In genomic region chr17:50373705-50374104, GRCh38 we compare ENCODE assay signal across 9 cellular contexts. TPM values are rescaled to one million over a fixed set of nuclear protein-coding genes. Genes with fewer than 3 reads are reported as not detected.
A peak's percentile ranks its signal among the peaks of the same experiment; 100 is the strongest.
DNase-seq lines count a peak whose midpoint lies in the region; ATAC-seq, FAIRE-seq and TF ChIP-seq lines count a peak whose summit lies in the region.
"Had no signal": no experiment of that assay in that cellular context is flagged by ENCODE, and none has a peak within 500 bp of the region (broad histone marks: within the 10 kb centered on the region; RNA-seq: fewer than 3 reads in every experiment).

No MANE protein-coding gene starts in this region.

- peak overlapping the region; percentile 85 for H3K4me2 ChIP-seq in Karpas-422 (ENCODE audit: low read depth, low read length, poor library complexity, severe bottlenecking)

- peak overlapping the region; percentile 98 for H3K27ac Mint-ChIP-seq in Calu3 (ENCODE audit: unreplicated experiment)
- H3K27ac Mint-ChIP-seq in naive thymus-derived CD4-positive, alpha-beta T cell = peak overlapping the region in 6 of 9 donors; percentile 38 to 100 (median 98)

- no peaks in the 10 kb centered on the region for H3K27me3 Mint-ChIP-seq in Calu3 (ENCODE audit: unreplicated experiment)
- H3K27me3 Mint-ChIP-seq in naive thymus-derived CD4-positive, alpha-beta T cell = no peaks in the 10 kb centered on the region

- H3K27ac ChIP-seq in Karpas-422 (ENCODE audit: low read length) (peak overlapping the region; percentile 60), brain microvascular endothelial cell (no peak overlapping the region), dorsolateral prefrontal cortex (no peak overlapping the region)
- H3K27ac ChIP-seq in naive thymus-derived CD4-positive, alpha-beta T cell (ENCODE audit: low read depth, low read length) = no peak overlapping the region

- CTCF ChIA-PET in Calu3 (lab: Charles Lee) = interaction anchor here (0.5 kb wide), 1 partner anchor 24 kb away, joined by 4 read pairs; no protein-coding TSS in a partner anchor
- CTCF ChIA-PET in naive thymus-derived CD4-positive, alpha-beta T cell (lab: Charles Lee) = interaction anchor here (0.5 to 2.0 kb wide), 3 partner anchors 12 to 585 kb away, joined by 3 to 12 read pairs (median 6); partner anchors contain the start of genes KAT7 and LRRC59

- H3K9me2 ChIP-seq in Karpas-422 (replicated peaks; ENCODE audit: insufficient read depth, low read length) = no peaks in the 10 kb centered on the region

- H3K27me3 ChIP-seq in Karpas-422 (ENCODE audit: low read length) (no peaks in the 10 kb centered on the region), brain microvascular endothelial cell (replicated peaks) (no peaks in the 10 kb centered on the region), dorsolateral prefrontal cortex (no peaks in the 10 kb centered on the region)
- no peaks in the 10 kb centered on the region for H3K27me3 ChIP-seq in naive thymus-derived CD4-positive, alpha-beta T cell (ENCODE audit: control insufficient read depth in 2 of 2, insufficient read depth in 2 of 2, low read length in 2 of 2)

- POLR2A ChIA-PET in naive thymus-derived CD4-positive, alpha-beta T cell (lab: Charles Lee) = interaction anchor here (0.7 to 2.5 kb wide), 9 partner anchors 8 to 28 kb away, joined by 3 to 15 read pairs (median 5); partner anchors contain the start of genes LRRC59 and XYLT2

- H2AFZ ChIP-seq in Karpas-422 (ENCODE audit: low read length) = no peak overlapping the region

- peaks cover 19% of the 10 kb centered on the region for H3K4me1 ChIP-seq in Karpas-422 (ENCODE audit: low read length)
- peaks cover 9 to 13% of the 10 kb centered on the region in 2 donors for H3K4me1 ChIP-seq in naive thymus-derived CD4-positive, alpha-beta T cell (ENCODE audit: control insufficient read depth in 2 of 2, insufficient read depth in 2 of 2, low read length in 2 of 2)

- H3K4me3 ChIP-seq in Karpas-422 (ENCODE audit: low read length) = peak overlapping the region; percentile 86
- H3K4me3 ChIP-seq in brain microvascular endothelial cell (ENCODE audit: low read depth, low read length) = peak overlapping the region; percentile 72
- H3K4me3 ChIP-seq in naive thymus-derived CD4-positive, alpha-beta T cell (ENCODE audit: low read length) = peak overlapping the region; percentile 99
- peak overlapping the region in 27 of 59 donors; percentile 72 to 99 (median 86) for H3K4me3 ChIP-seq in dorsolateral prefrontal cortex

- peaks cover 18% of the 10 kb centered on the region; the same call in 1 of the 2 replicates for H3K36me3 ChIP-seq in Karpas-422 (ENCODE audit: insufficient read depth, low read length)
- H3K36me3 ChIP-seq in brain microvascular endothelial cell (replicated peaks) = peaks cover 18% of the 10 kb centered on the region
- H3K36me3 ChIP-seq in naive thymus-derived CD4-positive, alpha-beta T cell (ENCODE audit: control insufficient read depth in 2 of 3, insufficient read depth in 3 of 3, low read length in 3 of 3) = peaks cover 0 to 23% (median 3%) of the 10 kb centered on the region in 3 experiments

- TF ChIP-seq CTCF in Calu3 (IDR thresholded peaks at IDR 0.05; ENCODE audit: unreplicated experiment) = no peak
- no peak for TF ChIP-seq CTCF in brain microvascular endothelial cell (IDR thresholded peaks at IDR 0.05; ENCODE audit: low read depth, low read length, missing control alignments)
- TF ChIP-seq CTCF in dorsolateral prefrontal cortex (IDR thresholded peaks at IDR 0.05 in 54 of 56, conservative IDR thresholded peaks at IDR 0.05 in 2 of 56; ENCODE audit: low read depth in 1 of 56, partially characterized antibody in 56 of 56) = no peak

- no peaks in the 10 kb centered on the region for H4K20me1 ChIP-seq in Karpas-422 (ENCODE audit: insufficient read depth, low read depth, low read length)

- H3K9ac ChIP-seq in Karpas-422 (ENCODE audit: low read length) = peak overlapping the region; percentile 85

- DNase-seq in Calu3 (no peak), Karpas-422 (no peak), brain microvascular endothelial cell (no peak), AG08395 (ENCODE audit: low spot score) (no peak), dorsolateral prefrontal cortex (no peak), RCC 7860 (ENCODE audit: low spot score) (no peak)
- DNase-seq in naive thymus-derived CD4-positive, alpha-beta T cell = no peak

- H3K9me3 ChIP-seq in Karpas-422 (ENCODE audit: low read length) = no peaks in the 10 kb centered on the region
- no peaks in the 10 kb centered on the region for H3K9me3 ChIP-seq in naive thymus-derived CD4-positive, alpha-beta T cell (ENCODE audit: control insufficient read depth in 2 of 3, low read length in 3 of 3)

- in situ Hi-C loops in brain microvascular endothelial cell (cut with HindIII; ENCODE audit: low pct_ligation_motif_present, low sequenced_read_pairs) = no loop called here

- no peaks in the 10 kb centered on the region for H3K9me3 Mint-ChIP-seq in Calu3 (ENCODE audit: low read depth, unreplicated experiment)
- peaks cover 0 to 4% (median 0%) of the 10 kb centered on the region in 11 donors for H3K9me3 Mint-ChIP-seq in naive thymus-derived CD4-positive, alpha-beta T cell

- no peak for FAIRE-seq in RCC 7860 (lab: Jason Lieb, UNC)
- FAIRE-seq: islet of Langerhans had no signal

- peaks cover 39% of the 10 kb centered on the region for H3K36me3 Mint-ChIP-seq in Calu3 (ENCODE audit: insufficient read depth, unreplicated experiment)
- peaks cover 0 to 17% (median 12%) of the 10 kb centered on the region in 5 donors for H3K36me3 Mint-ChIP-seq in naive thymus-derived CD4-positive, alpha-beta T cell

- H3K4me3 Mint-ChIP-seq in Calu3 (ENCODE audit: low read depth, unreplicated experiment) = peak overlapping the region; percentile 89
- H3K4me3 Mint-ChIP-seq in naive thymus-derived CD4-positive, alpha-beta T cell = peak overlapping the region in 9 of 10 donors; percentile 92 to 100 (median 98)

- peaks cover 36% of the 10 kb centered on the region for H3K79me2 ChIP-seq in Karpas-422 (ENCODE audit: low read length)

- H3K4me1 Mint-ChIP-seq in Calu3 (ENCODE audit: low read depth, unreplicated experiment) = peaks cover 16% of the 10 kb centered on the region
- peaks cover 18 to 41% (median 31%) of the 10 kb centered on the region in 7 donors for H3K4me1 Mint-ChIP-seq in naive thymus-derived CD4-positive, alpha-beta T cell

- intact Hi-C loops in Calu3 (cut with micrococcal nuclease; ENCODE audit: unreplicated experiment) = no loop called here
- intact Hi-C loops in naive thymus-derived CD4-positive, alpha-beta T cell (cut with micrococcal nuclease) = loop anchor here (1.0 to 5.0 kb wide), 5 partner anchors 24 to 334 kb away; partner anchors contain the start of genes LRRC59 (in 2 of the 2), ACSF2 (in 1 of the 2), ANKRD40 (in 1 of the 2) and RSAD1 (in 1 of the 2)
- intact Hi-C loops in dorsolateral prefrontal cortex (cut with DNase I) = no loop called here

- no peak for ATAC-seq in naive thymus-derived CD4-positive, alpha-beta T cell
- ATAC-seq in GM18870 (IDR thresholded peaks at IDR 0.05; ENCODE audit: unreplicated experiment) = no peak

- no TSS peak for BruUV-seq in Calu3 (replicated peaks; lab: Mats Ljungman, UMichigan)

RNA-seq across cellular contexts. Expression of gene EME1, which starts 0.7 kb away (rescaled TPM):
- total RNA-seq in Calu3 (2022) (32.6 and 33.5 TPM in 2 replicates), dorsolateral prefrontal cortex (1 to 10 TPM in 73 of 120 experiments, under 1 TPM in 36, not detected in 11; 0.19 to 4.9 (median 1.3) TPM)
- 10.6 and 18.8 TPM in 2 replicates for total RNA-seq in Karpas-422 (2014; rRNA removed; shearing (Covaris generic); ENCODE audit: low replicate concordance)
- 10 to 100 TPM in 1 of 5 experiments, 1 to 10 TPM in 3, under 1 TPM in 1; 0.61 to 17.5 (median 2.2) TPM for total RNA-seq in naive thymus-derived CD4-positive, alpha-beta T cell
- not detected for polyA plus RNA-seq in naive thymus-derived CD4-positive, alpha-beta T cell

RNA-seq across cellular contexts. Expression of gene MRPL27, which starts 0.7 kb away (rescaled TPM):
- total RNA-seq in Calu3 (2022) = 79.0 and 84.0 TPM in 2 replicates
- total RNA-seq in Karpas-422 (2014; rRNA removed; shearing (Covaris generic); ENCODE audit: low replicate concordance) = 22.3 and 48.6 TPM in 2 replicates
- 10 to 100 TPM; 29.5 to 64.7 (median 32.0) TPM for total RNA-seq in naive thymus-derived CD4-positive, alpha-beta T cell
- polyA plus RNA-seq in naive thymus-derived CD4-positive, alpha-beta T cell = 10 to 100 TPM; 47.0 to 51.3 TPM
- total RNA-seq in dorsolateral prefrontal cortex = 10 to 100 TPM; 38.9 to 85.2 (median 61.6) TPM

RNA-seq across cellular contexts. Expression of gene LRRC59, which starts 23.6 kb away (rescaled TPM):
- total RNA-seq in Calu3 (2022) (205 and 212 TPM in 2 replicates), dorsolateral prefrontal cortex (10 to 100 TPM; 26.1 to 54.3 (median 38.0) TPM)
- total RNA-seq in Karpas-422 (2014; rRNA removed; shearing (Covaris generic); ENCODE audit: low replicate concordance) = 53.3 and 68.0 TPM in 2 replicates
- total RNA-seq in naive thymus-derived CD4-positive, alpha-beta T cell = 10 to 100 TPM; 27.6 to 67.1 (median 42.4) TPM
- polyA plus RNA-seq in naive thymus-derived CD4-positive, alpha-beta T cell = 10 to 100 TPM; 13.4 to 15.2 TPM

RNA-seq across cellular contexts. Expression of gene XYLT2, which starts 27.8 kb away (rescaled TPM):
- 44.3 and 49.3 TPM in 2 replicates for total RNA-seq in Calu3 (2022)
- 11.4 and 30.4 TPM in 2 replicates for total RNA-seq in Karpas-422 (2014; rRNA removed; shearing (Covaris generic); ENCODE audit: low replicate concordance)
- total RNA-seq in naive thymus-derived CD4-positive, alpha-beta T cell = 10 to 100 TPM; 18.6 to 43.7 (median 34.1) TPM
- 10 to 100 TPM in 1 of 2 donors, 1 to 10 TPM in 1; 8.0 to 21.1 TPM for polyA plus RNA-seq in naive thymus-derived CD4-positive, alpha-beta T cell
- total RNA-seq in dorsolateral prefrontal cortex = 10 to 100 TPM; 13.3 to 28.9 (median 19.3) TPM

RNA-seq across cellular contexts. Expression of gene ACSF2, which starts 52.3 kb away (rescaled TPM):
- total RNA-seq in Calu3 (2022) = 148 and 156 TPM in 2 replicates
- 63.5 and 67.7 TPM in 2 replicates for total RNA-seq in Karpas-422 (2014; rRNA removed; shearing (Covaris generic); ENCODE audit: low replicate concordance)
- 10 to 100 TPM; 20.1 to 36.2 (median 22.9) TPM for total RNA-seq in naive thymus-derived CD4-positive, alpha-beta T cell
- 1 to 10 TPM; 2.2 to 2.6 TPM for polyA plus RNA-seq in naive thymus-derived CD4-positive, alpha-beta T cell
- 10 to 100 TPM in 114 of 120 experiments, 1 to 10 TPM in 6; 7.3 to 47.1 (median 17.3) TPM for total RNA-seq in dorsolateral prefrontal cortex

Comparison
In these comparisons a context has a peak if more than half of its experiments do, and no peak if none do; other contexts are left out.
1. intact Hi-C loops: an anchor here in naive thymus-derived CD4-positive, alpha-beta T cell (1.0 to 5.0 kb wide); none called in Calu3 and dorsolateral prefrontal cortex.